In the genomic region with DNA sequence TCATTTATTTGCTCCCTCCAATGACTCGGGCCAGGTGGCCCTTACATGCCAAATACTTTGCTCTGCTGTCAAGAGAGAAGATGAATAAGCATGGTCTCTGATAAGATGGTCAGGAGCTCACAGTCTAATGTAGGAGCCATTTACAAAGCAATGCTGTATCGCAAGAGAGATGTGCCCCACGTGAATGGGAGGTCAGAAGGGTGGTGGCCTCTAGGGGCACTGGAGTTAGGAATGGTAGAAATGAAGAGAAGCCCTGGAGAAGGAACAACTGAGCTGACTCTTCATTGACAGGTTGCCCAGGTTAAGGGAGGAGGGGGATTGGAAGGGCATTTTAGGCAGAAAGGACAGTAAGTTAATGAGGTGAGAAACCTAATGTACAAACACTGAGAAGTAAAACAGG, we compare ENCODE assay signal across 25 cellular contexts.
"Had no signal": no experiment of that assay in that cellular context is flagged by ENCODE, and none has a peak within 500 bp of the region (broad histone marks: within the 10 kb centered on the region; RNA-seq: fewer than 3 reads in every experiment).

No MANE protein-coding gene starts in this region.

- H3K27ac Mint-ChIP-seq: effector memory CD8-positive, alpha-beta T cell; mesothelial cell of epicardium; naive B cell; natural killer cell treated with Interleukin-12 subunit alpha and Interleukin-12 subunit beta and Interleukin-15 and Interleukin-18, amount 100 ng/mL, for 72 hours; neural progenitor cell; stimulated activated naive CD8-positive, alpha-beta T cell treated with anti-CD3 and anti-CD28 coated beads, Interleukin-15, amount 100 ng/mL, for 72 hours had no signal

- H3K36me3 ChIP-seq: lower lobe of right lung, neural progenitor cell, prostate gland, right atrium auricular region, suprapubic skin, transverse colon, upper lobe of right lung, uterus had no signal

- H3K4me3 ChIP-seq: lower lobe of right lung, mucosa of descending colon, neural progenitor cell, prostate gland, right atrium auricular region, smooth muscle cell, suprapubic skin, transverse colon, upper lobe of right lung, uterus had no signal

- H3K4me1 ChIP-seq: lower lobe of right lung, parathyroid adenoma, prostate gland, right atrium auricular region, suprapubic skin, transverse colon, upper lobe of right lung, uterus had no signal

- H3K4me1 Mint-ChIP-seq: naive B cell; stimulated activated naive CD8-positive, alpha-beta T cell treated with anti-CD3 and anti-CD28 coated beads, Interleukin-15, amount 100 ng/mL, for 72 hours had no signal

- H3K9me3 Mint-ChIP-seq: mesothelial cell of epicardium, neural progenitor cell had no signal

- H3K27ac ChIP-seq: lower lobe of right lung, neural progenitor cell, parathyroid adenoma, prostate gland, right atrium auricular region, suprapubic skin, transverse colon, upper lobe of right lung, uterus had no signal

- H3K79me2 ChIP-seq: parathyroid adenoma had no signal

- H3K27me3 ChIP-seq: neural progenitor cell, right atrium auricular region, suprapubic skin, transverse colon, upper lobe of right lung, uterus had no signal

- DNase-seq: cortex of kidney; effector memory CD8-positive, alpha-beta T cell; hypothalamus; left ventricle myocardium superior; lower lobe of right lung; mucosa of descending colon; naive B cell; stimulated activated CD4-positive, alpha-beta T cell treated with anti-CD3 and anti-CD28 coated beads, Interleukin-12 subunit alpha, Interleukin-12 subunit beta, amount 100 ng/mL, for 4 hours; stimulated activated CD4-positive, alpha-beta T cell treated with anti-CD3 and anti-CD28 coated beads, Interleukin-1b, Interleukin-23, amount 100 ng/mL, for 48 hours; stimulated activated CD4-positive, alpha-beta T cell treated with anti-CD3 and anti-CD28 coated beads, Interleukin-4, amount 100 ng/mL, for 1 hour; stimulated activated CD8-positive, alpha-beta memory T cell treated with anti-CD3 and anti-CD28 coated beads, Interleukin-4, amount 100 ng/mL, for 48 hours; stimulated activated naive CD4-positive, alpha-beta T cell; stimulated activated naive CD8-positive, alpha-beta T cell treated with anti-CD3 and anti-CD28 coated beads, Interleukin-15, amount 100 ng/mL, for 72 hours; transverse colon; upper lobe of right lung; uterus had no signal

- H3K36me3 Mint-ChIP-seq: mesothelial cell of epicardium; naive B cell; natural killer cell treated with Interleukin-12 subunit alpha and Interleukin-12 subunit beta and Interleukin-15 and Interleukin-18, amount 100 ng/mL, for 72 hours; neural progenitor cell had no signal

- ATAC-seq: effector memory CD8-positive, alpha-beta T cell; left ventricle myocardium superior; lower lobe of right lung; mucosa of descending colon; natural killer cell treated with Interleukin-12 subunit alpha and Interleukin-12 subunit beta and Interleukin-15 and Interleukin-18, amount 100 ng/mL, for 72 hours; sciatic nerve; stimulated activated naive CD8-positive, alpha-beta T cell treated with anti-CD3 and anti-CD28 coated beads, Interleukin-15, amount 100 ng/mL, for 72 hours; upper lobe of right lung had no signal

- H3K9ac ChIP-seq: neural progenitor cell, parathyroid adenoma had no signal

- H3K4me2 ChIP-seq: neural progenitor cell, smooth muscle cell had no signal

- H3K4me3 Mint-ChIP-seq: effector memory CD8-positive, alpha-beta T cell; mesothelial cell of epicardium; naive B cell; natural killer cell treated with Interleukin-12 subunit alpha and Interleukin-12 subunit beta and Interleukin-15 and Interleukin-18, amount 100 ng/mL, for 72 hours; neural progenitor cell; stimulated activated naive CD8-positive, alpha-beta T cell treated with anti-CD3 and anti-CD28 coated beads, Interleukin-15, amount 100 ng/mL, for 72 hours had no signal

- H3K9me3 ChIP-seq: lower lobe of right lung, mucosa of descending colon, prostate gland, right atrium auricular region, suprapubic skin, transverse colon, upper lobe of right lung, uterus had no signal

- H3K27me3 Mint-ChIP-seq: effector memory CD8-positive, alpha-beta T cell; natural killer cell treated with Interleukin-12 subunit alpha and Interleukin-12 subunit beta and Interleukin-15 and Interleukin-18, amount 100 ng/mL, for 72 hours; stimulated activated naive CD8-positive, alpha-beta T cell treated with anti-CD3 and anti-CD28 coated beads, Interleukin-15, amount 100 ng/mL, for 72 hours had no signal
